15 cellular contexts compared by ENCODE assay signal in the genomic region with DNA sequence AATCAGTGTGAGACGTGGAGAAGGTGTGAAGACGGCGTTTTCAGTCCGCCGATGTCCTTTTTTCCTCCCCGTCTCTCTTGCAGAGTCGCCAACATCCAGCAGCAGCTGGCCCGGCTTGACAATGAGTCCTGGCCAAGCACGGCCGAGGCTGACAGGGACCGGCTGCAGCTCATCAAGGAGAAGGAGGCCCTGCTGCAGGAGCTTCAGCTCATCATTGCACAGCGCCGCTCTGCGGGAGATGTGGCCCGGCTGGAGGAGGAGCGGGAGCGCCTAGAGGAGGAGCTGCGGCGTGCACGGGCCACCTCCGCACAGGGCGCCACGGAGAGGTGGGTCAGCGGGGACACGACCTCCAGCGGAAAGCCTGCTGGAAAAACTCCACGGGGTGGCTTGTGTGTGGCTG. TPM values are rescaled to one million over a fixed set of nuclear protein-coding genes. Genes with fewer than 3 reads are reported as not detected.
A peak's percentile ranks its signal among the peaks of the same experiment; 100 is the strongest.
DNase-seq lines count a peak whose midpoint lies in the region; ATAC-seq and TF ChIP-seq lines count a peak whose summit lies in the region.
"Had no signal": no experiment of that assay in that cellular context is flagged by ENCODE, and none has a peak within 500 bp of the region (broad histone marks: within the 10 kb centered on the region; RNA-seq: fewer than 3 reads in every experiment).

No MANE protein-coding gene starts in this region.

- H3K27ac ChIP-seq in substantia nigra (ENCODE audit: low read depth, low read length, poor library complexity, severe bottlenecking) = no peak overlapping the region
- H3K27ac ChIP-seq in breast epithelium = no peak overlapping the region

- H3K9me3 Mint-ChIP-seq in IgD-negative memory B cell = no peaks in the 10 kb centered on the region
- H3K9me3 Mint-ChIP-seq: natural killer cell had no signal

- H3K4me1 Mint-ChIP-seq in IgD-negative memory B cell = peaks cover 48 to 67% (median 65%) of the 10 kb centered on the region in 3 donors

- H3K27ac Mint-ChIP-seq in IgD-negative memory B cell = peak overlapping the region in 2 of 3 donors; percentile 89 to 94

- no peak for TF ChIP-seq POLR2A in breast epithelium (IDR thresholded peaks at IDR 0.05)

- ATAC-seq in HG03432 (IDR thresholded peaks at IDR 0.05; ENCODE audit: unreplicated experiment) = no peak
- ATAC-seq: PC-3 had no signal

- no peaks in the 10 kb centered on the region for H3K27me3 Mint-ChIP-seq in IgD-negative memory B cell

- H3K4me3 Mint-ChIP-seq in IgD-negative memory B cell = peak overlapping the region in 3 of 4 donors; percentile 28 to 76 (median 47)
- H3K4me3 Mint-ChIP-seq: natural killer cell had no signal

- no peaks in the 10 kb centered on the region for H3K36me3 ChIP-seq in breast epithelium

- H3K9me3 ChIP-seq in breast epithelium = no peaks in the 10 kb centered on the region

- no peak overlapping the region for H3K4me3 ChIP-seq in breast epithelium

- DNase-seq in amygdala (lab: John Stamatoyannopoulos, UW) = peak in 39 of 56 donors; percentile 1 to 70 (median 22)
- peak; percentile 58 for DNase-seq in left kidney (ENCODE audit: low read depth, low spot score)
- peak in 46 of 49 donors; percentile 0 to 79 (median 42) for DNase-seq in substantia nigra (lab: John Stamatoyannopoulos, UW)
- no peak for DNase-seq in breast epithelium (ENCODE audit: low spot score in 2 of 2)
- DNase-seq in glomerular visceral epithelial cell (ENCODE audit: extremely low spot score) = no peak
- DNase-seq: activated effector memory CD4-positive, alpha-beta T cell treated with Interleukin-2 at 50 U/mL for 16 hours; cortex of kidney; glutamatergic neuron; IMR-90; natural killer cell; NCI-H2107; PC-3; stimulated activated naive CD4-positive, alpha-beta T cell had no signal

- H3K27me3 ChIP-seq in breast epithelium = peaks cover 0 to 20% of the 10 kb centered on the region in 2 donors

- TF ChIP-seq CTCF in breast epithelium (IDR thresholded peaks at IDR 0.05) = no peak

- H3K36me3 Mint-ChIP-seq in IgD-negative memory B cell = no peaks in the 10 kb centered on the region
- H3K36me3 Mint-ChIP-seq: natural killer cell had no signal

- intact Hi-C loops in breast epithelium (cut with DNase I; ENCODE audit: low total_unique reads) = no loop called here

- no peaks in the 10 kb centered on the region for H3K4me1 ChIP-seq in breast epithelium

RNA-seq across cellular contexts. Expression of a gene that starts 47.1 kb away (rescaled TPM):
- 5.1 TPM for polyA plus RNA-seq in IgD-negative memory B cell
- 1 to 10 TPM; 2.9 to 4.7 (median 3.7) TPM for total RNA-seq in breast epithelium

Comparison
In these comparisons a context has a peak if more than half of its experiments do, and no peak if none do; other contexts are left out.
1. DNase-seq: peak in amygdala (39 of 56), left kidney (single experiment) and substantia nigra (46 of 49); none in breast epithelium (0 of 2) and glomerular visceral epithelial cell (single experiment).